21 cellular contexts compared by ENCODE assay signal in the genomic region with DNA sequence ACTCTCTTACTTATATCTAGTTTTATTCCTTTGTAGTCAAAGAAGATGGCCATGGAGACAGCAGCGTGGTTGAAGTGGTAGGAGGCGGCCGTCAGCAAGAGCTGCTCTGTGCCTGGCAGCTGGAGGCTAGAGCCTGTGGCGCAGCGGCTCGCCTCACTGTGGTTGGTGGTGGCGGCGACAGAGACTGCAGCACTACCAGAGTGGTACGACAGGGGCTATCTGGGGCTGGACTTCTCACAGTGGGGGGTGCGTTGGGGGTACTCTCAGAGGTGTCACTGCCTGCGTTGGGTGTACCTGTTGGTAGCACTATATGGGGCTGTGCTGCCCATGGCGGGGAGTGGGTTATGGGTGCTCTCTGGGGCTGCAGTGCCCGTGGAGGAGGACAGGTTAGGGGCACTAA. TPM values are rescaled to one million over a fixed set of nuclear protein-coding genes. Genes with fewer than 3 reads are reported as not detected.
A peak's percentile ranks its signal among the peaks of the same experiment; 100 is the strongest.
DNase-seq lines count a peak whose midpoint lies in the region; ATAC-seq and TF ChIP-seq lines count a peak whose summit lies in the region.
"Had no signal": no experiment of that assay in that cellular context is flagged by ENCODE, and none has a peak within 500 bp of the region (broad histone marks: within the 10 kb centered on the region; RNA-seq: fewer than 3 reads in every experiment).

No MANE protein-coding gene starts in this region.

- H3K27me3 Mint-ChIP-seq in endodermal cell (ENCODE audit: insufficient read depth): peaks cover 4% of the 10 kb centered on the region

- H3K36me3 ChIP-seq in endodermal cell (ENCODE audit: control insufficient read depth, insufficient read depth, low read length) (no peaks in the 10 kb centered on the region), sigmoid colon (no peaks in the 10 kb centered on the region)
- H3K36me3 ChIP-seq: BLaER1 had no signal

- no peak overlapping the region for H3K4me3 Mint-ChIP-seq in endodermal cell
- H3K4me3 Mint-ChIP-seq: CD8-positive, alpha-beta T cell; H9 had no signal

- intact Hi-C loops in sigmoid colon (cut with DNase I): no loop called here

- H3K4me1 Mint-ChIP-seq in endodermal cell: no peaks in the 10 kb centered on the region
- H3K4me1 Mint-ChIP-seq: H9 had no signal

- H3K36me3 Mint-ChIP-seq in endodermal cell (ENCODE audit: low read depth): no peaks in the 10 kb centered on the region
- H3K36me3 Mint-ChIP-seq: CD8-positive, alpha-beta T cell had no signal

- H3K9ac ChIP-seq in endodermal cell (ENCODE audit: extremely low read depth, low read length, poor library complexity, severe bottlenecking): no peak overlapping the region
- H3K9ac ChIP-seq: BLaER1 had no signal

- peak; percentile 46 for DNase-seq in D341Med (ENCODE audit: low spot score)
- DNase-seq in RPMI8226: peak; percentile 13
- DNase-seq in endodermal cell: peak; percentile 54
- DNase-seq in sigmoid colon: peak; percentile 66
- no peak for DNase-seq in SW 1271 (lab: John Stamatoyannopoulos, UW)
- no peak for DNase-seq in NCI-H2029 (lab: John Stamatoyannopoulos, UW)
- DNase-seq in C1 segment of cervical spinal cord (lab: John Stamatoyannopoulos, UW): no peak
- DNase-seq: 8988T; Calu3; CD8-positive, alpha-beta T cell; DMS 273 treated with DMSO at 0.1 percent for 48 hours; DND-41; EL; H9 had no signal

- ATAC-seq in esophagus mucosa: no peak
- ATAC-seq: CD8-positive, alpha-beta T cell; GM12878 had no signal

- H3K27ac ChIP-seq in endodermal cell (ENCODE audit: low read depth, low read length): no peak overlapping the region
- H3K27ac ChIP-seq in sigmoid colon: no peak overlapping the region
- H3K27ac ChIP-seq: BLaER1 had no signal

- TF ChIP-seq CTCF in endodermal cell (conservative IDR thresholded peaks at IDR 0.05) (no peak), sigmoid colon (IDR thresholded peaks at IDR 0.05) (no peak)

- H3K9me3 Mint-ChIP-seq in endodermal cell: peaks cover 6% of the 10 kb centered on the region
- H3K9me3 Mint-ChIP-seq: CD8-positive, alpha-beta T cell had no signal

- H3K27me3 ChIP-seq in endodermal cell (ENCODE audit: control insufficient read depth, insufficient read depth, low read length, poor library complexity, severe bottlenecking): no peaks in the 10 kb centered on the region
- no peaks in the 10 kb centered on the region for H3K27me3 ChIP-seq in sigmoid colon
- H3K27me3 ChIP-seq: BLaER1 had no signal

- no peaks in the 10 kb centered on the region for H3K4me1 ChIP-seq in endodermal cell (ENCODE audit: control insufficient read depth, insufficient read depth, low read length)
- H3K4me1 ChIP-seq in sigmoid colon: no peaks in the 10 kb centered on the region
- H3K4me1 ChIP-seq: BLaER1 had no signal

- no peak overlapping the region for H3K27ac Mint-ChIP-seq in endodermal cell
- H3K27ac Mint-ChIP-seq: CD8-positive, alpha-beta T cell; H9 had no signal

- no peaks in the 10 kb centered on the region for H3K9me3 ChIP-seq in endodermal cell (ENCODE audit: control insufficient read depth, low read length)
- H3K9me3 ChIP-seq in sigmoid colon: no peaks in the 10 kb centered on the region
- H3K9me3 ChIP-seq: BLaER1 had no signal

- 91 to 96% methylated on average over 11 to 13 of the region's 13 CpGs for WGBS in endodermal cell (ENCODE audit: insufficient coverage in 1 of 2, insufficient read length in 1 of 2), 2 experiments
- 86 to 96% methylated on average over 13 of the region's 13 CpGs for WGBS in sigmoid colon, 2 donors

- H3K4me3 ChIP-seq in endodermal cell (ENCODE audit: low read length) (no peak overlapping the region), sigmoid colon (no peak overlapping the region)
- H3K4me3 ChIP-seq: BLaER1, GM12878 had no signal

- TF ChIP-seq EP300 in sigmoid colon (IDR thresholded peaks at IDR 0.05): no peak

- TF ChIP-seq POLR2A in sigmoid colon (IDR thresholded peaks at IDR 0.05): no peak

RNA-seq across cellular contexts. Expression of a gene that starts 8.5 kb away (rescaled TPM):
- not detected for total RNA-seq in endodermal cell
- not detected for polyA plus RNA-seq in endodermal cell (2013, experiment 1 of 2)
- not detected for polyA plus RNA-seq in endodermal cell (2013, experiment 2 of 2)
- under 1 TPM in 1 of 4 donors, not detected in 3; 0.55 TPM for total RNA-seq in sigmoid colon
- polyA plus RNA-seq in sigmoid colon: under 1 TPM in 1 of 3 donors, not detected in 2; 0.03 TPM
- total RNA-seq in esophagus mucosa: 0.48 TPM
- total RNA-seq: A673; Calu3; CD8-positive, alpha-beta T cell; G401; GM12878; H9; HT-29 had no signal
- polyA plus RNA-seq: AG04450, GM12878 had no signal

Comparison
In these comparisons a context has a peak if more than half of its experiments do, and no peak if none do; other contexts are left out.
1. DNase-seq: peak in D341Med (single experiment), RPMI8226 (single experiment), endodermal cell (single experiment) and sigmoid colon (single experiment); none in SW 1271 (0 of 2), NCI-H2029 (single experiment) and C1 segment of cervical spinal cord (0 of 14).